Comparison of ENCODE assay signal across 8 cellular contexts in the genomic region with DNA sequence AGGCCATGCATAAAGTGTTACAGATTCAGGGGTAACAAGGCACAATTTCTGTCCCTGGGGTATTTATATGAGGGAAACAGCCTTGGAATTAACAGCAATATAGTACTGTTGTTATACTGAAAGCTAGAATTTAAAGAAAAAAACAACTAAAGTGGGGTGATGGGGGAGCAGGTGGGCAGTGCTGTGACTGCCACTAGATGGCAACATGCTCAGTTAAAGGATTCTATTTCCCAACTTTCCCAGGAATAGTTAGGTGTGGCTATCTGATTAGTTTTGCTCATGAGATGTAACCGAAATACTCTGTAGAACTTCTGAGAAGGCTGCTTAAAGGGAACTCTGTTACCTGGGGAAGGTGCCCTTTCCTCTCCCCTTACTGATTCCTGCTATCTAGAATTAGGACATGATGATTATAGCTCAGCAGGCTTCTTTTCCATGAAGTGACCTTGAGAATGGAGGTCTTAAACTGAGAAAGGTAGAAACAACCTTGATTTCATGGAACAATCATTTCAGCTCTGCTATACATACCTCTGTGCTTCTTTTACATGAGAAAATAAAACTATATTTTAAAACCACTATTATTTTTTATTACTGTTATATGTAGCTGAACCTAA.
DNase-seq lines count a peak whose midpoint lies in the region; ATAC-seq and TF ChIP-seq lines count a peak whose summit lies in the region.

No MANE protein-coding gene starts in this region.

- peaks cover 27% of the 10 kb centered on the region for H3K79me2 ChIP-seq in hepatocyte

- no peaks in the 10 kb centered on the region for H3K27me3 Mint-ChIP-seq in HFFc6 (ENCODE audit: insufficient read depth)
- peaks cover 0 to 2% (median 0%) of the 10 kb centered on the region in 5 donors for H3K27me3 Mint-ChIP-seq in naive thymus-derived CD4-positive, alpha-beta T cell

- in situ Hi-C loops in SK-MEL-5 (cut with HindIII; ENCODE audit: low pct_unique_long_range_greater_than_20kb, low sequenced_read_pairs) = no loop called here

- peaks cover 8% of the 10 kb centered on the region for H3K9me3 ChIP-seq in hepatocyte (ENCODE audit: low read depth)
- H3K9me3 ChIP-seq in naive thymus-derived CD4-positive, alpha-beta T cell (ENCODE audit: control insufficient read depth in 2 of 3, low read length in 3 of 3) = no peaks in the 10 kb centered on the region

- H4K20me1 ChIP-seq in hepatocyte (ENCODE audit: insufficient read depth, poor library complexity, severe bottlenecking) = no peaks in the 10 kb centered on the region

- no peaks in the 10 kb centered on the region for H3K4me1 ChIP-seq in hepatocyte (ENCODE audit: insufficient read depth)
- no peaks in the 10 kb centered on the region for H3K4me1 ChIP-seq in naive thymus-derived CD4-positive, alpha-beta T cell (ENCODE audit: control insufficient read depth in 2 of 2, insufficient read depth in 2 of 2, low read length in 2 of 2)

- TF ChIP-seq CTCF in HFFc6 (IDR thresholded peaks at IDR 0.05) = peak; percentile 93
- TF ChIP-seq CTCF in hepatocyte (IDR thresholded peaks at IDR 0.05; ENCODE audit: poor library complexity) = peak; percentile 61

- H3K27me3 ChIP-seq in hepatocyte = no peaks in the 10 kb centered on the region
- H3K27me3 ChIP-seq in naive thymus-derived CD4-positive, alpha-beta T cell (ENCODE audit: control insufficient read depth in 2 of 2, insufficient read depth in 2 of 2, low read length in 2 of 2) = no peaks in the 10 kb centered on the region

- H3K4me3 ChIP-seq in hepatocyte = no peak overlapping the region
- no peak overlapping the region for H3K4me3 ChIP-seq in naive thymus-derived CD4-positive, alpha-beta T cell (ENCODE audit: low read length)

- CTCF ChIA-PET in naive thymus-derived CD4-positive, alpha-beta T cell (lab: Charles Lee) = interaction anchor here (0.5 to 2.5 kb wide), 3 partner anchors 182 to 646 kb away, joined by 3 to 5 read pairs (median 5); no protein-coding TSS in a partner anchor

- peaks cover 26% of the 10 kb centered on the region for H3K4me1 Mint-ChIP-seq in HFFc6 (ENCODE audit: low read depth)
- peaks cover 0 to 22% (median 11%) of the 10 kb centered on the region in 7 donors for H3K4me1 Mint-ChIP-seq in naive thymus-derived CD4-positive, alpha-beta T cell

- H3K4me2 ChIP-seq in hepatocyte = no peak overlapping the region

- 59% methylated on average over 1 of the region's 1 CpG for WGBS in hepatocyte (ENCODE audit: low lambda C conversion rate, missing lambda C conversion rate)

- peaks cover 5% of the 10 kb centered on the region; the same call in 1 of the 2 replicates for H3K36me3 Mint-ChIP-seq in HFFc6 (ENCODE audit: low read depth)
- peaks cover 0 to 17% (median 11%) of the 10 kb centered on the region in 5 donors for H3K36me3 Mint-ChIP-seq in naive thymus-derived CD4-positive, alpha-beta T cell

- no peaks in the 10 kb centered on the region for H3K9me2 ChIP-seq in hepatocyte (replicated peaks; ENCODE audit: insufficient read depth)

- no peaks in the 10 kb centered on the region for H3K36me3 ChIP-seq in hepatocyte (replicated peaks; ENCODE audit: insufficient read depth, low read depth)
- H3K36me3 ChIP-seq in naive thymus-derived CD4-positive, alpha-beta T cell (ENCODE audit: control insufficient read depth in 2 of 3, insufficient read depth in 3 of 3, low read length in 3 of 3) = no peaks in the 10 kb centered on the region

- DNase-seq in CD1c-positive myeloid dendritic cell (ENCODE audit: extremely low spot score) (peak; percentile 26), HFFc6 (peak; percentile 43), SK-MEL-5 (ENCODE audit: low read depth, low spot score) (peak; percentile 74), hepatocyte (ENCODE audit: low spot score) (peak; percentile 28), NCI-H2196 treated with DMSO at 0.1 percent for 48 hours (lab: John Stamatoyannopoulos, UW; ENCODE audit: unreplicated experiment) (no peak), cerebellum (ENCODE audit: low spot score) (no peak)
- DNase-seq in stimulated activated CD4-positive, alpha-beta T cell treated with anti-CD3 and anti-CD28 coated beads, Interleukin-4, amount 100 ng/mL, for 4 hours = no peak
- no peak for DNase-seq in naive thymus-derived CD4-positive, alpha-beta T cell

- H3K9me3 Mint-ChIP-seq in HFFc6 = peaks cover 3% of the 10 kb centered on the region; the same call in 1 of the 2 replicates
- H3K9me3 Mint-ChIP-seq in naive thymus-derived CD4-positive, alpha-beta T cell = peaks cover 0 to 23% (median 6%) of the 10 kb centered on the region in 11 donors

- no peak overlapping the region for H2AFZ ChIP-seq in hepatocyte

- intact Hi-C loops in naive thymus-derived CD4-positive, alpha-beta T cell (cut with micrococcal nuclease) = loop anchor here in 1 of 2 donors (5.0 to 10.0 kb wide), 2 partner anchors 118 to 186 kb away; partner anchors contain the start of gene FAM168A

- no peak for ATAC-seq in naive thymus-derived CD4-positive, alpha-beta T cell

- H3K4me3 Mint-ChIP-seq in HFFc6 = no peak overlapping the region
- no peak overlapping the region for H3K4me3 Mint-ChIP-seq in naive thymus-derived CD4-positive, alpha-beta T cell

- POLR2A ChIA-PET in naive thymus-derived CD4-positive, alpha-beta T cell (lab: Charles Lee) = interaction anchor here (0.8 kb wide), 1 partner anchor 33 kb away, joined by 3 read pairs; no protein-coding TSS in a partner anchor

- no peak overlapping the region for H3K27ac ChIP-seq in hepatocyte
- H3K27ac ChIP-seq in naive thymus-derived CD4-positive, alpha-beta T cell (ENCODE audit: low read depth, low read length) = no peak overlapping the region

- no peak overlapping the region for H3K27ac Mint-ChIP-seq in HFFc6
- H3K27ac Mint-ChIP-seq in naive thymus-derived CD4-positive, alpha-beta T cell = peak overlapping the region in 1 of 9 donors; percentile 11

Comparison
In these comparisons a context has a peak if more than half of its experiments do, and no peak if none do; other contexts are left out.
1. DNase-seq: peak in CD1c-positive myeloid dendritic cell (single experiment), HFFc6 (single experiment), SK-MEL-5 (single experiment) and hepatocyte (single experiment); none in stimulated activated CD4-positive, alpha-beta T cell treated with anti-CD3 and anti-CD28 coated beads, Interleukin-4, amount 100 ng/mL, for 4 hours (0 of 2), NCI-H2196 treated with DMSO at 0.1 percent for 48 hours (single experiment), cerebellum (single experiment) and naive thymus-derived CD4-positive, alpha-beta T cell (0 of 9).